8 cellular contexts compared by ENCODE assay signal in genomic region chrX:153974003-153974725, GRCh38. TPM values are rescaled to one million over a fixed set of nuclear protein-coding genes. Genes with fewer than 3 reads are reported as not detected.
DNase-seq lines count a peak whose midpoint lies in the region; ATAC-seq, FAIRE-seq and TF ChIP-seq lines count a peak whose summit lies in the region.

No MANE protein-coding gene starts in this region.

- no peak for TF ChIP-seq EP300 in HepG2 (IDR thresholded peaks at IDR 0.05; ENCODE audit: low read depth in 2 of 2, low read length in 2 of 2)
- no peak for TF ChIP-seq EP300 in HepG2 (CRISPR knock-in tag; IDR thresholded peaks at IDR 0.05; ENCODE audit: borderline replicate concordance)

- peak overlapping the region; percentile 90 for H3K4me3 Mint-ChIP-seq in activated CD4-positive, alpha-beta T cell treated with anti-CD3 and anti-CD28 coated beads, Interleukin-2, amount 10 ng/mL, durations not matched to agents 24 days and 14 days
- peak overlapping the region; percentile 79 for H3K4me3 Mint-ChIP-seq in activated CD8-positive, alpha-beta T cell treated with anti-CD3 and anti-CD28 coated beads, Interleukin-2, amount 10 ng/mL, durations not matched to agents 7 days and 5 days

- peak overlapping the region; percentile 95 for H3K27ac ChIP-seq in HepG2 (ENCODE audit: extremely low read length, insufficient read depth, low read length)
- peak overlapping the region; percentile 81 to 98 for H3K27ac ChIP-seq in testis

- in situ Hi-C loops in HepG2 (cut with HindIII; ENCODE audit: extremely low pct_ligation_motif_present, low pct_unique_long_range_greater_than_20kb): loop anchor here (5.0 kb wide), 1 partner anchor 38 kb away; no protein-coding TSS in a partner anchor

- intact Hi-C loops in activated CD4-positive, alpha-beta T cell treated with anti-CD3 and anti-CD28 coated beads, Interleukin-2, amount 10 ng/mL, durations not matched to agents 24 days and 14 days (cut with micrococcal nuclease): loop anchor here (5.0 kb wide), 1 partner anchor 123 kb away; the partner anchor contains the start of gene MECP2
- intact Hi-C loops in HepG2 (cut with micrococcal nuclease; ENCODE audit: unreplicated experiment): no loop called here
- intact Hi-C loops in testis (cut with DNase I; ENCODE audit: low total_unique reads): no loop called here

- H3K79me2 ChIP-seq in HepG2 (ENCODE audit: insufficient read depth, low read length): peaks cover 25% of the 10 kb centered on the region

- H3K36me3 ChIP-seq in HepG2 (replicated peaks in 1 of 2; ENCODE audit: control insufficient read depth in 1 of 2, insufficient read depth in 2 of 2, low read length in 2 of 2) (no peaks in the 10 kb centered on the region), testis (ENCODE audit: low read depth, missing control alignments) (no peaks in the 10 kb centered on the region)

- peaks cover 17% of the 10 kb centered on the region for H3K4me1 Mint-ChIP-seq in activated CD4-positive, alpha-beta T cell treated with anti-CD3 and anti-CD28 coated beads, Interleukin-2, amount 10 ng/mL, durations not matched to agents 24 days and 14 days
- H3K4me1 Mint-ChIP-seq in activated CD8-positive, alpha-beta T cell treated with anti-CD3 and anti-CD28 coated beads, Interleukin-2, amount 10 ng/mL, durations not matched to agents 7 days and 5 days (ENCODE audit: low read depth): peaks cover 21% of the 10 kb centered on the region

- 62% methylated on average over 7 of the region's 14 CpGs for WGBS in HepG2 (ENCODE audit: low lambda C conversion rate)
- 60 to 80% methylated on average over 2 to 14 of the region's 14 CpGs for WGBS in testis, 2 donors

- peak overlapping the region; percentile 92 for H3K27ac Mint-ChIP-seq in activated CD4-positive, alpha-beta T cell treated with anti-CD3 and anti-CD28 coated beads, Interleukin-2, amount 10 ng/mL, durations not matched to agents 24 days and 14 days
- H3K27ac Mint-ChIP-seq in activated CD8-positive, alpha-beta T cell treated with anti-CD3 and anti-CD28 coated beads, Interleukin-2, amount 10 ng/mL, durations not matched to agents 7 days and 5 days: peak overlapping the region; percentile 96

- peak; percentile 59 for DNase-seq in activated CD4-positive, alpha-beta T cell treated with anti-CD3 and anti-CD28 coated beads, Interleukin-2, amount 10 ng/mL, durations not matched to agents 24 days and 14 days
- DNase-seq in activated CD4-positive, alpha-beta T cell treated with anti-CD3 and anti-CD28 coated beads, Interleukin-2, amount 50 U/mL, for 1 hour: no peak
- no peak for DNase-seq in activated CD8-positive, alpha-beta T cell treated with anti-CD3 and anti-CD28 coated beads, Interleukin-2, amount 10 ng/mL, durations not matched to agents 7 days and 5 days
- DNase-seq in HepG2 (ENCODE audit: low spot score): no peak
- DNase-seq in testis: no peak
- no peak for DNase-seq in HPDE6-E6E7 (ENCODE audit: extremely low spot score)
- no peak for DNase-seq in NCI-H524 (lab: John Stamatoyannopoulos, UW)

- no peak for TF ChIP-seq RAD21 in HepG2 (CRISPR knock-in tag; IDR thresholded peaks at IDR 0.05)

- peaks cover 6% of the 10 kb centered on the region for H4K20me1 ChIP-seq in HepG2 (ENCODE audit: insufficient read depth, low read length)

- H2AFZ ChIP-seq in HepG2 (ENCODE audit: low read length): no peak overlapping the region

- H3K4me2 ChIP-seq in HepG2 (ENCODE audit: low read depth, low read length): peak overlapping the region; percentile 80

- POLR2A ChIA-PET in activated CD8-positive, alpha-beta T cell treated with anti-CD3 and anti-CD28 coated beads, Interleukin-2, amount 10 ng/mL, durations not matched to agents 7 days and 5 days (lab: Charles Lee): interaction anchor here (0.6 to 9.0 kb wide), 4 partner anchors 9 to 123 kb away, joined by 3 to 117 read pairs (median 46); partner anchors contain the start of genes ARHGAP4 and MECP2
- POLR2A ChIA-PET in HepG2 (lab: Yijun Ruan, JAX): interaction anchor here (0.7 to 6.3 kb wide), 5 partner anchors 11 to 64 kb away, joined by 3 to 54 read pairs (median 5); no protein-coding TSS in a partner anchor

- no peak for FAIRE-seq in HepG2 (lab: Jason Lieb, UNC)

- peak overlapping the region; percentile 49 for H3K9ac ChIP-seq in HepG2 (ENCODE audit: insufficient read depth, low read depth, low read length)

- BruUV-seq in HepG2 (replicated peaks; lab: Mats Ljungman, UMichigan): no TSS peak

- CTCF ChIA-PET in activated CD8-positive, alpha-beta T cell treated with anti-CD3 and anti-CD28 coated beads, Interleukin-2, amount 10 ng/mL, durations not matched to agents 7 days and 5 days (lab: Charles Lee): interaction anchor here (1.0 to 2.2 kb wide), 2 partner anchors 39 to 44 kb away, joined by 3 to 6 read pairs; no protein-coding TSS in a partner anchor
- CTCF ChIA-PET in HepG2 (lab: Yijun Ruan, JAX; ENCODE audit: low intra/inter-chr PET ratio, low total read pairs): no interaction called here

- ATAC-seq in activated CD8-positive, alpha-beta T cell treated with anti-CD3 and anti-CD28 coated beads, Interleukin-2, amount 10 ng/mL, durations not matched to agents 7 days and 5 days: no peak
- ATAC-seq in HepG2: no peak
- no peak for ATAC-seq in HG03108 (IDR thresholded peaks at IDR 0.05; ENCODE audit: unreplicated experiment)

- TF ChIP-seq POLR2A in HepG2 (IDR thresholded peaks at IDR 0.05; ENCODE audit: insufficient read depth in 1 of 2, low read depth in 2 of 2, low read length in 2 of 2) (no peak), testis (IDR thresholded peaks at IDR 0.05) (no peak)

- H3K27me3 Mint-ChIP-seq in activated CD4-positive, alpha-beta T cell treated with anti-CD3 and anti-CD28 coated beads, Interleukin-2, amount 10 ng/mL, durations not matched to agents 24 days and 14 days: no peaks in the 10 kb centered on the region
- H3K27me3 Mint-ChIP-seq in activated CD8-positive, alpha-beta T cell treated with anti-CD3 and anti-CD28 coated beads, Interleukin-2, amount 10 ng/mL, durations not matched to agents 7 days and 5 days (ENCODE audit: low read depth): no peaks in the 10 kb centered on the region

- TF ChIP-seq CTCF in HepG2 (CRISPR knock-in tag; IDR thresholded peaks at IDR 0.05) (no peak), testis (IDR thresholded peaks at IDR 0.05) (no peak)

- H3K9me3 ChIP-seq in HepG2 (ENCODE audit: low read length): no peaks in the 10 kb centered on the region
- H3K9me3 ChIP-seq in testis: no peaks in the 10 kb centered on the region

- H3K4me1 ChIP-seq in HepG2 (ENCODE audit: insufficient read depth, low read length): peaks cover 30% of the 10 kb centered on the region
- H3K4me1 ChIP-seq in testis: no peaks in the 10 kb centered on the region

- H3K27me3 ChIP-seq in HepG2 (ENCODE audit: control insufficient read depth in 1 of 2, insufficient read depth in 2 of 2, low read length in 2 of 2) (no peaks in the 10 kb centered on the region; a peak in 1 of 5 replicates), testis (no peaks in the 10 kb centered on the region)

- H3K4me3 ChIP-seq in HepG2 (replicated peaks in 1 of 3; ENCODE audit: insufficient read depth in 1 of 3, low read depth in 2 of 3, low read length in 3 of 3) (peak overlapping the region in 1 of 3 experiments; percentile 90; a peak in 2 of 6 replicates), testis (no peak overlapping the region)

- H3K9me3 Mint-ChIP-seq in activated CD4-positive, alpha-beta T cell treated with anti-CD3 and anti-CD28 coated beads, Interleukin-2, amount 10 ng/mL, durations not matched to agents 24 days and 14 days: no peaks in the 10 kb centered on the region
- no peaks in the 10 kb centered on the region for H3K9me3 Mint-ChIP-seq in activated CD8-positive, alpha-beta T cell treated with anti-CD3 and anti-CD28 coated beads, Interleukin-2, amount 10 ng/mL, durations not matched to agents 7 days and 5 days (ENCODE audit: insufficient read depth)

- peaks cover 5% of the 10 kb centered on the region for H3K36me3 Mint-ChIP-seq in activated CD4-positive, alpha-beta T cell treated with anti-CD3 and anti-CD28 coated beads, Interleukin-2, amount 10 ng/mL, durations not matched to agents 24 days and 14 days (ENCODE audit: low read depth)
- H3K36me3 Mint-ChIP-seq in activated CD8-positive, alpha-beta T cell treated with anti-CD3 and anti-CD28 coated beads, Interleukin-2, amount 10 ng/mL, durations not matched to agents 7 days and 5 days (ENCODE audit: low read depth): peaks cover 25% of the 10 kb centered on the region

RNA-seq across cellular contexts. Expression of gene TMEM187, which starts 1.6 kb away (rescaled TPM):
- total RNA-seq in activated CD4-positive, alpha-beta T cell treated with anti-CD3 and anti-CD28 coated beads, Interleukin-2, amount 10 ng/mL, durations not matched to agents 24 days and 14 days: 2.4 and 3.8 TPM in 2 replicates
- total RNA-seq in activated CD8-positive, alpha-beta T cell treated with anti-CD3 and anti-CD28 coated beads, Interleukin-2, amount 10 ng/mL, durations not matched to agents 7 days and 5 days: 1 to 10 TPM; 5.9 to 6.2 TPM
- total RNA-seq in HepG2 (2016; rRNA removed; fragmentation: Illumina TruSeq; extraction: Trizol) (1.7 and 2.2 TPM in 2 replicates), testis (10 to 100 TPM; 13.1 to 15.7 TPM)
- 0.40 and 0.53 TPM in 2 replicates for total RNA-seq in HepG2 (2016; cell fraction: cytosol; rRNA removed; fragmentation: Illumina TruSeq; extraction: Trizol; ENCODE audit: low read depth)
- total RNA-seq in HepG2 (2016; cell fraction: insoluble cytoplasmic fraction; rRNA removed; fragmentation: Illumina TruSeq; extraction: Trizol): 2.0 and 3.2 TPM in 2 replicates
- 1.1 and 1.3 TPM in 2 replicates for total RNA-seq in HepG2 (2016; cell fraction: membrane; rRNA removed; fragmentation: Illumina TruSeq; extraction: Trizol)
- total RNA-seq in HepG2 (2016; cell fraction: nucleus; rRNA removed; fragmentation: Illumina TruSeq; extraction: Trizol): 2.5 and 3.6 TPM in 2 replicates
- polyA plus RNA-seq in HepG2 (2011; rRNA removed) (6.2 and 6.7 TPM in 2 replicates), testis (ENCODE audit: insufficient read depth, low read depth, low replicate concordance) (6.1 TPM)
- polyA plus RNA-seq in HepG2 (2011; cell fraction: cytosol; rRNA removed): 7.0 and 11.0 TPM in 2 replicates
- 4.7 and 4.8 TPM in 2 replicates for polyA plus RNA-seq in HepG2 (2011; cell fraction: nucleus; rRNA removed)
- 5.0 and 5.4 TPM in 2 replicates for polyA plus RNA-seq in HepG2 (2012)
- 0.63 and 0.91 TPM in 2 replicates for polyA plus RNA-seq in HepG2 (2016; cell fraction: cytosol; fragmentation: Illumina TruSeq; extraction: Trizol; ENCODE audit: low read depth)
- 1.3 and 2.0 TPM in 2 replicates for polyA plus RNA-seq in HepG2 (2016; cell fraction: insoluble cytoplasmic fraction; fragmentation: Illumina TruSeq; extraction: Trizol; ENCODE audit: low read depth)
- 0.69 and 1.2 TPM in 2 replicates for polyA plus RNA-seq in HepG2 (2016; cell fraction: membrane; fragmentation: Illumina TruSeq; extraction: Trizol; ENCODE audit: low read depth)
- polyA plus RNA-seq in HepG2 (2016; cell fraction: nucleus; fragmentation: Illumina TruSeq; extraction: Trizol; ENCODE audit: insufficient read depth, low read depth): 3.0 and 3.8 TPM in 2 replicates
- 9.2 and 13.1 TPM in 2 replicates for polyA minus RNA-seq in HepG2 (2011; rRNA and poly(A)+ RNA removed; ENCODE audit: low replicate concordance)
- 3.5 and 3.7 TPM in 2 replicates for polyA minus RNA-seq in HepG2 (2011; cell fraction: cytosol; rRNA and poly(A)+ RNA removed)
- polyA minus RNA-seq in HepG2 (2011; cell fraction: nucleus; rRNA and poly(A)+ RNA removed): 1.4 and 3.5 TPM in 2 replicates

RNA-seq across cellular contexts. Expression of gene HCFC1, which starts 2.5 kb away (rescaled TPM):
- 107 and 109 TPM in 2 replicates for total RNA-seq in activated CD4-positive, alpha-beta T cell treated with anti-CD3 and anti-CD28 coated beads, Interleukin-2, amount 10 ng/mL, durations not matched to agents 24 days and 14 days
- total RNA-seq in activated CD8-positive, alpha-beta T cell treated with anti-CD3 and anti-CD28 coated beads, Interleukin-2, amount 10 ng/mL, durations not matched to agents 7 days and 5 days: 100 to 1,000 TPM; 141 to 146 TPM
- total RNA-seq in HepG2 (2016; rRNA removed; fragmentation: Illumina TruSeq; extraction: Trizol): 17.8 and 24.0 TPM in 2 replicates
- 3.1 and 3.2 TPM in 2 replicates for total RNA-seq in HepG2 (2016; cell fraction: cytosol; rRNA removed; fragmentation: Illumina TruSeq; extraction: Trizol; ENCODE audit: low read depth)
- 18.3 and 20.3 TPM in 2 replicates for total RNA-seq in HepG2 (2016; cell fraction: insoluble cytoplasmic fraction; rRNA removed; fragmentation: Illumina TruSeq; extraction: Trizol)
- 11.9 and 12.8 TPM in 2 replicates for total RNA-seq in HepG2 (2016; cell fraction: membrane; rRNA removed; fragmentation: Illumina TruSeq; extraction: Trizol)
- 17.9 and 21.9 TPM in 2 replicates for total RNA-seq in HepG2 (2016; cell fraction: nucleus; rRNA removed; fragmentation: Illumina TruSeq; extraction: Trizol)
- polyA plus RNA-seq in HepG2 (2011; rRNA removed): 5.8 TPM in 2 replicates
- 4.6 and 5.7 TPM in 2 replicates for polyA plus RNA-seq in HepG2 (2011; cell fraction: cytosol; rRNA removed)
- 27.7 and 34.4 TPM in 2 replicates for polyA plus RNA-seq in HepG2 (2011; cell fraction: nucleus; rRNA removed)
- polyA plus RNA-seq in HepG2 (2012): 18.3 and 21.2 TPM in 2 replicates
- polyA plus RNA-seq in HepG2 (2016; cell fraction: cytosol; fragmentation: Illumina TruSeq; extraction: Trizol; ENCODE audit: low read depth): 2.2 and 2.6 TPM in 2 replicates
- polyA plus RNA-seq in HepG2 (2016; cell fraction: insoluble cytoplasmic fraction; fragmentation: Illumina TruSeq; extraction: Trizol; ENCODE audit: low read depth): 32.5 and 46.4 TPM in 2 replicates
- polyA plus RNA-seq in HepG2 (2016; cell fraction: membrane; fragmentation: Illumina TruSeq; extraction: Trizol; ENCODE audit: low read depth): 7.0 and 9.4 TPM in 2 replicates
- 60.1 and 68.4 TPM in 2 replicates for polyA plus RNA-seq in HepG2 (2016; cell fraction: nucleus; fragmentation: Illumina TruSeq; extraction: Trizol; ENCODE audit: insufficient read depth, low read depth)
- 16.9 and 25.4 TPM in 2 replicates for polyA minus RNA-seq in HepG2 (2011; rRNA and poly(A)+ RNA removed; ENCODE audit: low replicate concordance)
- polyA minus RNA-seq in HepG2 (2011; cell fraction: cytosol; rRNA and poly(A)+ RNA removed): 17.9 and 19.6 TPM in 2 replicates
- polyA minus RNA-seq in HepG2 (2011; cell fraction: nucleus; rRNA and poly(A)+ RNA removed): 10.3 and 14.4 TPM in 2 replicates
- total RNA-seq in testis: 100 to 1,000 TPM; 102 to 115 TPM
- 32.3 TPM for polyA plus RNA-seq in testis (ENCODE audit: insufficient read depth, low read depth, low replicate concordance)

RNA-seq across cellular contexts. Expression of gene RENBP, which starts 29.7 kb away (rescaled TPM):
- total RNA-seq in activated CD4-positive, alpha-beta T cell treated with anti-CD3 and anti-CD28 coated beads, Interleukin-2, amount 10 ng/mL, durations not matched to agents 24 days and 14 days: 13.7 and 15.1 TPM in 2 replicates
- 10 to 100 TPM; 12.1 to 13.6 TPM for total RNA-seq in activated CD8-positive, alpha-beta T cell treated with anti-CD3 and anti-CD28 coated beads, Interleukin-2, amount 10 ng/mL, durations not matched to agents 7 days and 5 days
- total RNA-seq in HepG2 (2016; rRNA removed; fragmentation: Illumina TruSeq; extraction: Trizol) (0.77 and 1.4 TPM in 2 replicates), testis (1 to 10 TPM; 2.8 to 3.4 TPM)
- not detected in 2 replicates for total RNA-seq in HepG2 (2016; cell fraction: cytosol; rRNA removed; fragmentation: Illumina TruSeq; extraction: Trizol; ENCODE audit: low read depth)
- 0.48 and 1.3 TPM in 2 replicates for total RNA-seq in HepG2 (2016; cell fraction: insoluble cytoplasmic fraction; rRNA removed; fragmentation: Illumina TruSeq; extraction: Trizol)
- 0.31 and 0.34 TPM in 2 replicates for total RNA-seq in HepG2 (2016; cell fraction: membrane; rRNA removed; fragmentation: Illumina TruSeq; extraction: Trizol)
- 0.78 and 1.4 TPM in 2 replicates for total RNA-seq in HepG2 (2016; cell fraction: nucleus; rRNA removed; fragmentation: Illumina TruSeq; extraction: Trizol)
- polyA plus RNA-seq in HepG2 (2011; rRNA removed) (2.0 and 2.6 TPM in 2 replicates), testis (ENCODE audit: insufficient read depth, low read depth, low replicate concordance) (4.8 TPM)
- polyA plus RNA-seq in HepG2 (2011; cell fraction: cytosol; rRNA removed): 2.7 and 3.2 TPM in 2 replicates
- 7.0 and 9.2 TPM in 2 replicates for polyA plus RNA-seq in HepG2 (2011; cell fraction: nucleus; rRNA removed)
- polyA plus RNA-seq in HepG2 (2012): 1.5 and 2.1 TPM in 2 replicates
- polyA plus RNA-seq in HepG2 (2016; cell fraction: cytosol; fragmentation: Illumina TruSeq; extraction: Trizol; ENCODE audit: low read depth): 0.29 and 0.48 TPM in 2 replicates
- 0.72 and 1.8 TPM in 2 replicates for polyA plus RNA-seq in HepG2 (2016; cell fraction: insoluble cytoplasmic fraction; fragmentation: Illumina TruSeq; extraction: Trizol; ENCODE audit: low read depth)
- polyA plus RNA-seq in HepG2 (2016; cell fraction: membrane; fragmentation: Illumina TruSeq; extraction: Trizol; ENCODE audit: low read depth): 0.16 and 0.45 TPM in 2 replicates
- 0.89 and 1.6 TPM in 2 replicates for polyA plus RNA-seq in HepG2 (2016; cell fraction: nucleus; fragmentation: Illumina TruSeq; extraction: Trizol; ENCODE audit: insufficient read depth, low read depth)
- polyA minus RNA-seq in HepG2 (2011; rRNA and poly(A)+ RNA removed; ENCODE audit: low replicate concordance): 3.3 TPM in 1 of 2 replicates, not detected in the other
- 0.53 and 1.5 TPM in 2 replicates for polyA minus RNA-seq in HepG2 (2011; cell fraction: cytosol; rRNA and poly(A)+ RNA removed)
- polyA minus RNA-seq in HepG2 (2011; cell fraction: nucleus; rRNA and poly(A)+ RNA removed): 1.6 and 1.7 TPM in 2 replicates

RNA-seq across cellular contexts. Expression of gene NAA10, which starts 39.3 kb away (rescaled TPM):
- total RNA-seq in activated CD4-positive, alpha-beta T cell treated with anti-CD3 and anti-CD28 coated beads, Interleukin-2, amount 10 ng/mL, durations not matched to agents 24 days and 14 days: 153 and 168 TPM in 2 replicates
- 100 to 1,000 TPM in 1 of 2 experiments, 10 to 100 TPM in 1; 98.9 to 106 TPM for total RNA-seq in activated CD8-positive, alpha-beta T cell treated with anti-CD3 and anti-CD28 coated beads, Interleukin-2, amount 10 ng/mL, durations not matched to agents 7 days and 5 days
- total RNA-seq in HepG2 (2016; rRNA removed; fragmentation: Illumina TruSeq; extraction: Trizol) (51.1 and 51.7 TPM in 2 replicates), testis (10 to 100 TPM; 46.7 to 52.8 TPM)
- 55.8 and 62.5 TPM in 2 replicates for total RNA-seq in HepG2 (2016; cell fraction: cytosol; rRNA removed; fragmentation: Illumina TruSeq; extraction: Trizol; ENCODE audit: low read depth)
- 47.6 and 50.9 TPM in 2 replicates for total RNA-seq in HepG2 (2016; cell fraction: insoluble cytoplasmic fraction; rRNA removed; fragmentation: Illumina TruSeq; extraction: Trizol)
- total RNA-seq in HepG2 (2016; cell fraction: membrane; rRNA removed; fragmentation: Illumina TruSeq; extraction: Trizol): 52.1 and 59.2 TPM in 2 replicates
- 27.3 and 30.2 TPM in 2 replicates for total RNA-seq in HepG2 (2016; cell fraction: nucleus; rRNA removed; fragmentation: Illumina TruSeq; extraction: Trizol)
- polyA plus RNA-seq in HepG2 (2011; rRNA removed) (49.1 and 49.2 TPM in 2 replicates), testis (ENCODE audit: insufficient read depth, low read depth, low replicate concordance) (33.9 TPM)
- polyA plus RNA-seq in HepG2 (2011; cell fraction: cytosol; rRNA removed): 61.9 and 80.7 TPM in 2 replicates
- 84.9 and 98.2 TPM in 2 replicates for polyA plus RNA-seq in HepG2 (2011; cell fraction: nucleus; rRNA removed)
- 45.4 and 52.3 TPM in 2 replicates for polyA plus RNA-seq in HepG2 (2012)
- 168 and 195 TPM in 2 replicates for polyA plus RNA-seq in HepG2 (2016; cell fraction: cytosol; fragmentation: Illumina TruSeq; extraction: Trizol; ENCODE audit: low read depth)
- 99.2 and 109 TPM in 2 replicates for polyA plus RNA-seq in HepG2 (2016; cell fraction: insoluble cytoplasmic fraction; fragmentation: Illumina TruSeq; extraction: Trizol; ENCODE audit: low read depth)
- 92.8 and 108 TPM in 2 replicates for polyA plus RNA-seq in HepG2 (2016; cell fraction: membrane; fragmentation: Illumina TruSeq; extraction: Trizol; ENCODE audit: low read depth)
- polyA plus RNA-seq in HepG2 (2016; cell fraction: nucleus; fragmentation: Illumina TruSeq; extraction: Trizol; ENCODE audit: insufficient read depth, low read depth): 92.2 and 97.8 TPM in 2 replicates
- 30.3 and 98.8 TPM in 2 replicates for polyA minus RNA-seq in HepG2 (2011; rRNA and poly(A)+ RNA removed; ENCODE audit: low replicate concordance)
- polyA minus RNA-seq in HepG2 (2011; cell fraction: cytosol; rRNA and poly(A)+ RNA removed): 14.6 and 17.3 TPM in 2 replicates
- polyA minus RNA-seq in HepG2 (2011; cell fraction: nucleus; rRNA and poly(A)+ RNA removed): 23.7 and 25.0 TPM in 2 replicates

RNA-seq across cellular contexts. Expression of gene IRAK1, which starts 45.5 kb away (rescaled TPM):
- total RNA-seq in activated CD4-positive, alpha-beta T cell treated with anti-CD3 and anti-CD28 coated beads, Interleukin-2, amount 10 ng/mL, durations not matched to agents 24 days and 14 days: 177 and 192 TPM in 2 replicates
- total RNA-seq in activated CD8-positive, alpha-beta T cell treated with anti-CD3 and anti-CD28 coated beads, Interleukin-2, amount 10 ng/mL, durations not matched to agents 7 days and 5 days: 100 to 1,000 TPM; 164 to 165 TPM
- total RNA-seq in HepG2 (2016; rRNA removed; fragmentation: Illumina TruSeq; extraction: Trizol): 69.8 and 77.3 TPM in 2 replicates
- total RNA-seq in HepG2 (2016; cell fraction: cytosol; rRNA removed; fragmentation: Illumina TruSeq; extraction: Trizol; ENCODE audit: low read depth): 104 and 121 TPM in 2 replicates
- total RNA-seq in HepG2 (2016; cell fraction: insoluble cytoplasmic fraction; rRNA removed; fragmentation: Illumina TruSeq; extraction: Trizol): 57.7 and 81.1 TPM in 2 replicates
- 244 and 255 TPM in 2 replicates for total RNA-seq in HepG2 (2016; cell fraction: membrane; rRNA removed; fragmentation: Illumina TruSeq; extraction: Trizol)
- total RNA-seq in HepG2 (2016; cell fraction: nucleus; rRNA removed; fragmentation: Illumina TruSeq; extraction: Trizol): 35.1 and 36.4 TPM in 2 replicates
- 57.7 and 83.5 TPM in 2 replicates for polyA plus RNA-seq in HepG2 (2011; rRNA removed)
- 47.6 and 67.3 TPM in 2 replicates for polyA plus RNA-seq in HepG2 (2011; cell fraction: cytosol; rRNA removed)
- 59.5 and 63.5 TPM in 2 replicates for polyA plus RNA-seq in HepG2 (2011; cell fraction: nucleus; rRNA removed)
- polyA plus RNA-seq in HepG2 (2012): 65.5 and 87.1 TPM in 2 replicates
- polyA plus RNA-seq in HepG2 (2016; cell fraction: cytosol; fragmentation: Illumina TruSeq; extraction: Trizol; ENCODE audit: low read depth): 148 and 150 TPM in 2 replicates
- 80.3 and 99.3 TPM in 2 replicates for polyA plus RNA-seq in HepG2 (2016; cell fraction: insoluble cytoplasmic fraction; fragmentation: Illumina TruSeq; extraction: Trizol; ENCODE audit: low read depth)
- 244 and 277 TPM in 2 replicates for polyA plus RNA-seq in HepG2 (2016; cell fraction: membrane; fragmentation: Illumina TruSeq; extraction: Trizol; ENCODE audit: low read depth)
- 93.5 and 94.6 TPM in 2 replicates for polyA plus RNA-seq in HepG2 (2016; cell fraction: nucleus; fragmentation: Illumina TruSeq; extraction: Trizol; ENCODE audit: insufficient read depth, low read depth)
- polyA minus RNA-seq in HepG2 (2011; rRNA and poly(A)+ RNA removed; ENCODE audit: low replicate concordance): 195 and 354 TPM in 2 replicates
- polyA minus RNA-seq in HepG2 (2011; cell fraction: cytosol; rRNA and poly(A)+ RNA removed): 79.8 and 83.1 TPM in 2 replicates
- 16.6 and 21.8 TPM in 2 replicates for polyA minus RNA-seq in HepG2 (2011; cell fraction: nucleus; rRNA and poly(A)+ RNA removed)
- total RNA-seq in testis: 10 to 100 TPM; 77.6 to 90.8 TPM
- polyA plus RNA-seq in testis (ENCODE audit: insufficient read depth, low read depth, low replicate concordance): 48.6 TPM
